Comparison of ENCODE assay signal across 1 cellular context in the genomic region with DNA sequence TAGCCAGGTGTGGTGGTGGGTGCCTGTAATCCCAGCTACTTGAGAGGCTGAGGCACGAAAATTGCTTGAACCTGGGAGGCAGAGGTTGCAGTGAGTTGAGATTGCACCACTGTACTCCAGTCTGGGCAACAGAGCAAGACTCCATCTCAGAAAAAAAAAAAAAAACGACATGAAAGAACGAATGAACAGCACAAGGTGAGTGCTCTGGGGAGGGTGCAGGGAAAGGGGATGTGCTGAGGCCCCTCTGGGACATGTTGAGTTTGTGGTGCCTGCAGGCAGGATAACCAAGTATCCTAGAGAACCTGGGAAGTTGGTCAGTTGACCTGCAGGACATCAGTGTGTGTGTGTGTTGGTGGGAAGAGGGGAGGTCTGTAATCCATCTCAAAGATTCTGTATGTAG.
TF ChIP-seq lines count a peak whose summit lies in the region.

No MANE protein-coding gene starts in this region.

TF ChIP-seq in HEK293, 187 proteins besides CTCF, POLR2A, EP300 and RAD21:
- TF ChIP-seq ZNF664 (tag by site-specific recombination; IDR thresholded peaks at IDR 0.05): 0 out of 2 replicates have a peak, but pooled peaks have one; percentile 11
